Comparison of ENCODE assay signal across 10 cellular contexts in the genomic region with DNA sequence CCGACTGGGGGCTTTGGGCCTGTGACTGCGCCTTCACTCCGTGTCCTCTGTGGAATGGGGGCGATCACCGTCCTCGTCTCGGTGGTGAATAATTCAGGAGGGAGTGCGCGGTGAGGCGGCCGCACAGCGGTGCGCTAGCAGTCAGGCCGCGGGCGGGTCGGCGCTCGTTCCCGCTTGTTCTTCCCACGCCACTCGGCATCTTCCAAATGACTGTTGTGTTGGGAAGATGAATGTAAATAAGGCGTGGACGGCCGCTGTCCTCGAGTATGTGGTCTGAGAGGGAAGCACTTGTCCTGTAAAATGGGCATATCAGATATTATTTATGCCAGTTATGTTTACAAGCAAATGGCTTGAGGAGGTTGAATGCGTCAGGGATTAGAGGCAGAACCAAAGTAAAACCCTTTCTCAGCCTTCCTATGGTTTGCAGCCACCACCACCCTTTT. TPM values are rescaled to one million over a fixed set of nuclear protein-coding genes. Genes with fewer than 3 reads are reported as not detected.
DNase-seq lines count a peak whose midpoint lies in the region; ATAC-seq, FAIRE-seq and TF ChIP-seq lines count a peak whose summit lies in the region.
"Had no signal": no experiment of that assay in that cellular context is flagged by ENCODE, and none has a peak within 500 bp of the region (broad histone marks: within the 10 kb centered on the region; RNA-seq: fewer than 3 reads in every experiment).

No MANE protein-coding gene starts in this region.

- intact Hi-C loops in uterus (cut with DNase I; ENCODE audit: low total_unique reads) = no loop called here

- ATAC-seq in GM21576 (IDR thresholded peaks at IDR 0.05; ENCODE audit: unreplicated experiment) = peak; percentile 24

- H3K9me3 ChIP-seq in mesenchymal stem cell (ENCODE audit: control insufficient read depth, low read length) (no peaks in the 10 kb centered on the region), uterus (no peaks in the 10 kb centered on the region)

- peak overlapping the region in 1 of 2 experiments; percentile 23 for H3K23ac ChIP-seq in mesenchymal stem cell (ENCODE audit: low read length in 2 of 2)

- no peak for TF ChIP-seq CTCF in GM12864 (IDR thresholded peaks at IDR 0.05; ENCODE audit: low read depth, low read length, missing control alignments)
- peak in 1 of 4 experiments; percentile 40 for TF ChIP-seq CTCF in uterus (IDR thresholded peaks at IDR 0.05)

- no peak overlapping the region for H2BK15ac ChIP-seq in mesenchymal stem cell (ENCODE audit: low read depth, poor library complexity, severe bottlenecking)

- peak overlapping the region; percentile 72 for H3K27ac ChIP-seq in mesenchymal stem cell (ENCODE audit: low read length, poor library complexity, severe bottlenecking)
- peak overlapping the region; percentile 97 to 98 for H3K27ac ChIP-seq in uterus

- H3K4ac ChIP-seq in mesenchymal stem cell (ENCODE audit: low read depth in 1 of 2, low read length in 2 of 2) = peak overlapping the region; percentile 19 to 59

- H3K14ac ChIP-seq in mesenchymal stem cell (ENCODE audit: low read length in 2 of 2) = peak overlapping the region in 1 of 2 experiments; percentile 79

- 5% methylated on average over 27 of the region's 27 CpGs for WGBS in mesenchymal stem cell

- H3K4me1 ChIP-seq in mesenchymal stem cell (ENCODE audit: control insufficient read depth, insufficient read depth, low read depth, low read length) (peaks cover 1% of the 10 kb centered on the region), uterus (no peaks in the 10 kb centered on the region)

- peak overlapping the region in 1 of 2 experiments; percentile 19 for H2BK12ac ChIP-seq in mesenchymal stem cell (ENCODE audit: low read length in 2 of 2)

- H3K4me2 ChIP-seq in mesenchymal stem cell (ENCODE audit: low read length, poor library complexity, severe bottlenecking) = peak overlapping the region; percentile 78

- no peaks in the 10 kb centered on the region for H3K79me1 ChIP-seq in mesenchymal stem cell (replicated peaks; ENCODE audit: low read length, poor library complexity, severe bottlenecking)

- TF ChIP-seq POLR2A in uterus (IDR thresholded peaks at IDR 0.05) = no peak

- H4K91ac ChIP-seq in mesenchymal stem cell (ENCODE audit: low read length) = peak overlapping the region; percentile 70

- H3K18ac ChIP-seq in mesenchymal stem cell (ENCODE audit: low read depth in 1 of 2, low read length in 2 of 2) = peak overlapping the region; percentile 70 to 79

- peak overlapping the region; percentile 29 for H2BK120ac ChIP-seq in mesenchymal stem cell (ENCODE audit: low read depth, low read length)

- H3K36me3 ChIP-seq in mesenchymal stem cell (ENCODE audit: control insufficient read depth in 1 of 2, insufficient read depth in 2 of 2, low read depth in 1 of 2, low read length in 2 of 2) (peaks cover 6 to 21% of the 10 kb centered on the region in 2 experiments), uterus (no peaks in the 10 kb centered on the region)

- H3K27me3 ChIP-seq in mesenchymal stem cell (ENCODE audit: control insufficient read depth in 1 of 2, insufficient read depth in 1 of 2, low read length in 2 of 2) = no peaks in the 10 kb centered on the region
- H3K27me3 ChIP-seq in uterus = no peaks in the 10 kb centered on the region

- DNase-seq in GM12864 (ENCODE audit: low read depth) = no peak
- DNase-seq in Jurkat, Clone E6-1 (ENCODE audit: low read depth, low spot score) = no peak
- DNase-seq in cerebellum (ENCODE audit: low spot score) = peak; percentile 10
- no peak for DNase-seq in mesenchymal stem cell
- no peak for DNase-seq in uterus
- no peak for DNase-seq in SHP77 treated with DMSO at 0.1 percent for 48 hours (lab: John Stamatoyannopoulos, UW)
- DNase-seq in RCC 7860 (ENCODE audit: low spot score) = no peak

- no peak overlapping the region for H2AK5ac ChIP-seq in mesenchymal stem cell (ENCODE audit: low read length, severe bottlenecking)

- peak overlapping the region; percentile 98 for H3K9ac ChIP-seq in mesenchymal stem cell (ENCODE audit: low read length)

- peak overlapping the region; percentile 99 for H4K8ac ChIP-seq in mesenchymal stem cell (ENCODE audit: low read length)

- no peak for FAIRE-seq in RCC 7860 (lab: Jason Lieb, UNC)

- no peak overlapping the region for H2BK5ac ChIP-seq in mesenchymal stem cell (ENCODE audit: low read depth, low read length, poor library complexity, severe bottlenecking)

- H2AFZ ChIP-seq in mesenchymal stem cell (ENCODE audit: low read depth, low read length) = peak overlapping the region; percentile 46

- peak overlapping the region; percentile 90 for H3K4me3 ChIP-seq in GM12864 (ENCODE audit: low read depth, low read length)
- H3K4me3 ChIP-seq in Jurkat, Clone E6-1 (ENCODE audit: low read length) = peak overlapping the region; percentile 95
- peak overlapping the region; percentile 70 to 94 for H3K4me3 ChIP-seq in mesenchymal stem cell (ENCODE audit: insufficient read depth in 1 of 2, low read depth in 1 of 2, low read length in 2 of 2)
- H3K4me3 ChIP-seq in uterus = peak overlapping the region; percentile 74 to 88

RNA-seq across cellular contexts. Expression of a gene that starts 0.6 kb away (rescaled TPM):
- polyA plus RNA-seq in Jurkat, Clone E6-1 (2012; ENCODE audit: insufficient read depth, insufficient read length) = 47.7 TPM
- total RNA-seq in cerebellum (28.0 TPM), uterus (100 to 1,000 TPM in 1 of 4 donors, 10 to 100 TPM in 3; 32.4 to 214 (median 52.2) TPM)
- polyA plus RNA-seq in mesenchymal stem cell (2013, experiment 1 of 2) = 59.9 TPM
- 59.3 TPM for polyA plus RNA-seq in mesenchymal stem cell (2013, experiment 2 of 2)

RNA-seq across cellular contexts. Expression of a gene that starts 53.9 kb away (rescaled TPM):
- not detected for polyA plus RNA-seq in Jurkat, Clone E6-1 (2012; ENCODE audit: insufficient read depth, insufficient read length)
- total RNA-seq in cerebellum (not detected), uterus (under 1 TPM in 1 of 4 donors, not detected in 3; 0.69 TPM)
- polyA plus RNA-seq in mesenchymal stem cell (2013, experiment 1 of 2) = not detected
- not detected for polyA plus RNA-seq in mesenchymal stem cell (2013, experiment 2 of 2)
- total RNA-seq: activated CD8-positive, alpha-beta memory T cell treated with anti-CD3 and anti-CD28 coated beads for 36 hours; subcutaneous adipose tissue had no signal

RNA-seq across cellular contexts. Expression of a gene that starts 55.9 kb away (rescaled TPM):
- polyA plus RNA-seq in Jurkat, Clone E6-1 (2012; ENCODE audit: insufficient read depth, insufficient read length) = 21.7 TPM
- total RNA-seq in cerebellum (18.9 TPM), uterus (10 to 100 TPM; 12.6 to 68.6 (median 29.3) TPM)
- polyA plus RNA-seq in mesenchymal stem cell (2013, experiment 1 of 2) = 27.4 TPM
- polyA plus RNA-seq in mesenchymal stem cell (2013, experiment 2 of 2) = 28.3 TPM
